In the genomic region with DNA sequence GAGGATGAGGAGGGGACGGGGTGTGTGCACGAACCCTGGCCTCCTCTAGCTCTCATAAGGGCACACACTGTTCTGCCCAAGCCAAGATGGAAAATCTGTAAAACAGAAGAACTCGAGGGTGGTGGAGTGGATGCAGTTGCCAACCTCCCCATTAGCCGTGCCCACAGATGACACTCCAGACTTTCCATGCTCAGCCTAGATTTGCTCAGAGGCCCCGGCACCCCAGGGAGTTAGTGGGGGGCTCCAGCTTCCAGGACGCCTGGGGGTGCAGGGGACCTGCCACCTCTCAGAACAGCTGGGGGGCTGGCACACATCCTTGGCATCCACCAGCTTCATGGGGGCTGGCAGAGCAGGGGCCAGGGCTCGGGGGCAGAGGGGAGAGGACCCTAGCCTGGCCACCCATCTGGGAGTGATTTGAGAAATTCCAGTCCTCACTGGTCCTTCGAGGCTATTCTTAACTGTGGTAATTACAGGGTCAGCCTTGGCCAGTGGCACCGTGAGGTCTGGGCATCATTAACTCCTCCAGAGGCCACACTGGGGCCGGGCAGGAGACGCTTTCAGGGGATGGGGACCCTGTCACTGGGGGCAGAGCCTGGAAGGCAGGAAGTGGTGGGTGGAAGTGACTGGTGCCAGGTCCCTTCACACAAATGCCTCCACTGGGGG, we compare ENCODE assay signal across 16 cellular contexts. TPM values are rescaled to one million over a fixed set of nuclear protein-coding genes. Genes with fewer than 3 reads are reported as not detected.
DNase-seq lines count a peak whose midpoint lies in the region; ATAC-seq and TF ChIP-seq lines count a peak whose summit lies in the region.
"Had no signal": no experiment of that assay in that cellular context is flagged by ENCODE, and none has a peak within 500 bp of the region (broad histone marks: within the 10 kb centered on the region; RNA-seq: fewer than 3 reads in every experiment).

No MANE protein-coding gene starts in this region.

- peak overlapping the region; percentile 45; the same call in 1 of the 2 replicates for H3K4me3 Mint-ChIP-seq in HFFc6
- no peak overlapping the region for H3K4me3 Mint-ChIP-seq in osteocyte (ENCODE audit: unreplicated experiment)
- H3K4me3 Mint-ChIP-seq: activated naive CD8-positive, alpha-beta T cell; dendritic cell treated with granulocyte-macrophage colony-stimulating factor and Interleukin-4, amounts not matched to agents 40 ng/mL and 50 ng/mL, for 4 days had no signal

- ATAC-seq in GM21381 (IDR thresholded peaks at IDR 0.05; ENCODE audit: unreplicated experiment), result no peak
- ATAC-seq in GM21737 (IDR thresholded peaks at IDR 0.05; ENCODE audit: unreplicated experiment), result no peak
- ATAC-seq: left colon had no signal

- peaks cover 6% of the 10 kb centered on the region; the same call in 1 of the 2 replicates for H3K9me3 Mint-ChIP-seq in HFFc6
- no peaks in the 10 kb centered on the region for H3K9me3 Mint-ChIP-seq in osteocyte (ENCODE audit: unreplicated experiment)
- H3K9me3 Mint-ChIP-seq: dendritic cell treated with granulocyte-macrophage colony-stimulating factor and Interleukin-4, amounts not matched to agents 40 ng/mL and 50 ng/mL, for 4 days had no signal

- DNase-seq in A673 (ENCODE audit: low spot score), result no peak
- DNase-seq in HFFc6, result peak; percentile 35
- no peak for DNase-seq in fibroblast of lung (ENCODE audit: low read depth in 2 of 2)
- no peak for DNase-seq in osteocyte (ENCODE audit: extremely low spot score, unreplicated experiment)
- no peak for DNase-seq in activated CD4-positive, alpha-beta T cell treated with anti-CD3 and anti-CD28 coated beads for 1 hour
- no peak for DNase-seq in activated CD8-positive, alpha-beta memory T cell treated with anti-CD3 and anti-CD28 coated beads, Interleukin-2, amount 50 U/mL, for 4 hours
- DNase-seq: activated CD8-positive, alpha-beta memory T cell treated with anti-CD3 and anti-CD28 coated beads, Interleukin-2, amount 50 U/mL, for 48 hours; AML-193; foreskin melanocyte; left colon; NCI-H1930 had no signal

- H3K9me3 ChIP-seq in A673 (ENCODE audit: low read depth, low read length, poor library complexity, severe bottlenecking), result no peaks in the 10 kb centered on the region
- H3K9me3 ChIP-seq in fibroblast of lung (ENCODE audit: control insufficient read depth, insufficient read depth, low read depth, low read length), result no peaks in the 10 kb centered on the region
- H3K9me3 ChIP-seq: neutrophil had no signal

- H3K36me3 Mint-ChIP-seq in HFFc6 (ENCODE audit: low read depth), result no peaks in the 10 kb centered on the region
- H3K36me3 Mint-ChIP-seq in osteocyte (ENCODE audit: unreplicated experiment), result peaks cover 3% of the 10 kb centered on the region
- H3K36me3 Mint-ChIP-seq: activated naive CD8-positive, alpha-beta T cell had no signal

- peaks cover 57% of the 10 kb centered on the region for H3K4me1 Mint-ChIP-seq in HFFc6 (ENCODE audit: low read depth)
- peaks cover 82% of the 10 kb centered on the region for H3K4me1 Mint-ChIP-seq in osteocyte (ENCODE audit: unreplicated experiment)

- H3K9ac ChIP-seq in fibroblast of lung (ENCODE audit: insufficient read depth, low read length), result no peak overlapping the region

- H3K79me2 ChIP-seq in fibroblast of lung (ENCODE audit: control insufficient read depth, insufficient read depth, low read length), result peaks cover 17% of the 10 kb centered on the region

- peaks cover 35% of the 10 kb centered on the region for H3K27me3 Mint-ChIP-seq in HFFc6 (ENCODE audit: insufficient read depth)
- no peaks in the 10 kb centered on the region for H3K27me3 Mint-ChIP-seq in osteocyte (ENCODE audit: unreplicated experiment)
- H3K27me3 Mint-ChIP-seq: activated naive CD8-positive, alpha-beta T cell; dendritic cell treated with granulocyte-macrophage colony-stimulating factor and Interleukin-4, amounts not matched to agents 40 ng/mL and 50 ng/mL, for 4 days had no signal

- H2AFZ ChIP-seq in fibroblast of lung (ENCODE audit: low read length), result no peak overlapping the region

- no peak overlapping the region for H3K4me2 ChIP-seq in fibroblast of lung (ENCODE audit: extremely low read depth, insufficient read depth, low read length)

- CTCF ChIA-PET in A673 (lab: Charles Lee), result no interaction called here

- no TSS peak for BruUV-seq in A673 (replicated peaks; lab: Mats Ljungman, UMichigan)

- intact Hi-C loops in A673 (cut with micrococcal nuclease; ENCODE audit: unreplicated experiment), result no loop called here

- H3K4me1 ChIP-seq in A673 (ENCODE audit: insufficient read depth, low read length, poor library complexity, severe bottlenecking) (peaks cover 20% of the 10 kb centered on the region), fibroblast of lung (ENCODE audit: control insufficient read depth, extremely low read depth, insufficient read depth, low read length) (peaks cover 66% of the 10 kb centered on the region)

- TF ChIP-seq CTCF in A673 (conservative IDR thresholded peaks at IDR 0.05; ENCODE audit: low read depth, low read length), result no peak
- no peak for TF ChIP-seq CTCF in HFFc6 (IDR thresholded peaks at IDR 0.05)
- TF ChIP-seq CTCF in fibroblast of lung (conservative IDR thresholded peaks at IDR 0.05 in 1 of 2, IDR thresholded peaks at IDR 0.05 in 1 of 2; ENCODE audit: low read depth in 1 of 2, low read length in 2 of 2), result no peak
- TF ChIP-seq CTCF in osteocyte (IDR thresholded peaks at IDR 0.05), result no peak

- H4K20me1 ChIP-seq in fibroblast of lung (ENCODE audit: control insufficient read depth, extremely low read depth, insufficient read depth, low read length), result no peaks in the 10 kb centered on the region

- no peak overlapping the region for H3K4me3 ChIP-seq in A673 (ENCODE audit: low read depth, low read length, poor library complexity, severe bottlenecking)
- no peak overlapping the region for H3K4me3 ChIP-seq in fibroblast of lung (replicated peaks in 1 of 4; ENCODE audit: control extremely low read depth in 1 of 4, insufficient read depth in 1 of 4, low read depth in 3 of 4, low read length in 4 of 4)

- H3K27me3 ChIP-seq in A673 (replicated peaks; ENCODE audit: insufficient read depth, low read depth, low read length, poor library complexity), result no peaks in the 10 kb centered on the region
- H3K27me3 ChIP-seq in fibroblast of lung (ENCODE audit: control insufficient read depth, insufficient read depth, low read length), result no peaks in the 10 kb centered on the region
- H3K27me3 ChIP-seq: neutrophil had no signal

- H3K36me3 ChIP-seq in A673 (ENCODE audit: insufficient read depth, low read length, poor library complexity, severe bottlenecking) (no peaks in the 10 kb centered on the region), fibroblast of lung (ENCODE audit: control insufficient read depth, insufficient read depth, low read length) (peaks cover 35% of the 10 kb centered on the region)

- POLR2A ChIA-PET in A673 (lab: Charles Lee; ENCODE audit: low non-redundant PET), result interaction anchor here (0.7 kb wide), 1 partner anchor 21 kb away, joined by 4 read pairs; no protein-coding TSS in a partner anchor

- peak overlapping the region; percentile 7 for H3K27ac ChIP-seq in A673 (ENCODE audit: low read depth, low read length, poor library complexity, severe bottlenecking)
- peak overlapping the region; percentile 58 for H3K27ac ChIP-seq in fibroblast of lung (ENCODE audit: insufficient read depth, low read length)
- H3K27ac ChIP-seq: neutrophil had no signal

- H3K27ac Mint-ChIP-seq in HFFc6, result peak overlapping the region; percentile 89
- H3K27ac Mint-ChIP-seq in osteocyte (ENCODE audit: unreplicated experiment), result peak overlapping the region; percentile 87
- H3K27ac Mint-ChIP-seq: activated naive CD8-positive, alpha-beta T cell; dendritic cell treated with granulocyte-macrophage colony-stimulating factor and Interleukin-4, amounts not matched to agents 40 ng/mL and 50 ng/mL, for 4 days had no signal

RNA-seq across cellular contexts. Expression of a gene that starts 14.3 kb away (rescaled TPM):
- total RNA-seq in A673 (2021), result 5.4 and 6.6 TPM in 2 replicates
- total RNA-seq in HFFc6 (2021; fragmentation: NEBNext Ultra II Directional; extraction: Animal tissue kit (Norgen Biotek cat#: 25700)), result 100 to 1,000 TPM in 4 of 6 experiments, 10 to 100 TPM in 2; 92.0 to 131 (median 103) TPM
- total RNA-seq in fibroblast of lung, result 57.0 and 79.4 TPM in 2 replicates
- polyA plus RNA-seq in fibroblast of lung, result 30.6 and 61.9 TPM in 2 replicates
- 85.6 and 136 TPM in 2 replicates for polyA plus RNA-seq in fibroblast of lung (2012)
- polyA minus RNA-seq in fibroblast of lung (ENCODE audit: low replicate concordance), result 42.0 and 88.8 TPM in 2 replicates
- total RNA-seq in osteocyte, result 62.7 and 63.1 TPM in 2 replicates

RNA-seq across cellular contexts. Expression of a gene that starts 30.5 kb away (rescaled TPM):
- 24.4 and 31.2 TPM in 2 replicates for total RNA-seq in A673 (2021)
- total RNA-seq in HFFc6 (2021; fragmentation: NEBNext Ultra II Directional; extraction: Animal tissue kit (Norgen Biotek cat#: 25700)), result 10 to 100 TPM; 12.1 to 20.9 (median 17.2) TPM
- 5.4 and 11.1 TPM in 2 replicates for total RNA-seq in fibroblast of lung
- polyA plus RNA-seq in fibroblast of lung, result 5.6 and 6.1 TPM in 2 replicates
- polyA plus RNA-seq in fibroblast of lung (2012), result 7.2 and 8.6 TPM in 2 replicates
- polyA minus RNA-seq in fibroblast of lung (ENCODE audit: low replicate concordance), result 16.1 and 18.2 TPM in 2 replicates
- total RNA-seq in osteocyte, result 35.5 and 40.1 TPM in 2 replicates

RNA-seq across cellular contexts. Expression of a gene that starts 34.8 kb away (rescaled TPM):
- total RNA-seq in A673 (2021) (89.7 and 90.3 TPM in 2 replicates), fibroblast of lung (24.4 and 34.3 TPM in 2 replicates), osteocyte (21.0 and 23.7 TPM in 2 replicates)
- total RNA-seq in HFFc6 (2021; fragmentation: NEBNext Ultra II Directional; extraction: Animal tissue kit (Norgen Biotek cat#: 25700)), result 10 to 100 TPM; 44.9 to 50.8 (median 46.1) TPM
- polyA plus RNA-seq in fibroblast of lung, result 14.8 and 19.9 TPM in 2 replicates
- 28.6 and 37.1 TPM in 2 replicates for polyA plus RNA-seq in fibroblast of lung (2012)
- 9.2 and 9.5 TPM in 2 replicates for polyA minus RNA-seq in fibroblast of lung (ENCODE audit: low replicate concordance)

RNA-seq across cellular contexts. Expression of a gene that starts 39.7 kb away (rescaled TPM):
- total RNA-seq in A673 (2021), result 101 and 105 TPM in 2 replicates
- total RNA-seq in HFFc6 (2021; fragmentation: NEBNext Ultra II Directional; extraction: Animal tissue kit (Norgen Biotek cat#: 25700)), result 10 to 100 TPM; 40.8 to 54.4 (median 45.1) TPM
- total RNA-seq in fibroblast of lung, result 59.8 and 66.1 TPM in 2 replicates
- polyA plus RNA-seq in fibroblast of lung, result 27.8 and 39.8 TPM in 2 replicates
- 22.3 and 32.2 TPM in 2 replicates for polyA plus RNA-seq in fibroblast of lung (2012)
- polyA minus RNA-seq in fibroblast of lung (ENCODE audit: low replicate concordance), result 30.6 and 36.4 TPM in 2 replicates
- total RNA-seq in osteocyte, result 31.1 and 33.7 TPM in 2 replicates
